ENCODE assay signal across 26 cellular contexts in the genomic region with DNA sequence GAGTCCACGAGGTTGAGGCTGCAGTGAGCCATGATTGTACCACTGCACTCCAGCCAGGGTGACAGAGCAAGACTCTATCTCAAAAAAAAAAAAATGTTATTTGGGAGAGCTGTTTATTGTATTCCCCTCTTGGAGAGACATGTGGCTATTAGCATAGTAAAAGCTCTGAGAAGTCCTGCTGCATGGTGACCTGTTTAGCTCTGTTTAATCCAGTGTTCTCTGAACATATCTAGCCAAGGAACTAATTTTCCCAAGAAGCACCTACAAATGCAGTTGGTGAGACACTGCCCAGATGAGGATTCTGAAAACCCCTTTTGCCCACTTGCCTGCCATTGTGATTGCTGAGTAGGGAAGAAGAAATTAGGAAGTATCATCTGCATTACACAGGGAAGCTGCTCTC. TPM values are rescaled to one million over a fixed set of nuclear protein-coding genes. Genes with fewer than 3 reads are reported as not detected.
"Had no signal": no experiment of that assay in that cellular context is flagged by ENCODE, and none has a peak within 500 bp of the region (broad histone marks: within the 10 kb centered on the region; RNA-seq: fewer than 3 reads in every experiment).

No MANE protein-coding gene starts in this region.

- ATAC-seq: activated CD8-positive, alpha-beta T cell treated with anti-CD3 and anti-CD28 coated beads for 36 hours; activated naive CD8-positive, alpha-beta T cell treated with anti-CD3 and anti-CD28 coated beads, Interleukin-2, amount 50 U/mL, for 24 hours; activated T-cell treated with anti-CD3 and anti-CD28 coated beads, Interleukin-2, amount 50 U/mL, for 4 hours; activated T-helper 17 cell treated with anti-CD3 and anti-CD28 coated beads, Interleukin-2, amount 50 U/mL, for 72 hours; lower lobe of right lung; mucosa of descending colon; natural killer cell treated with Interleukin-12 subunit alpha and Interleukin-12 subunit beta and Interleukin-15 and Interleukin-18, amount 100 ng/mL, for 72 hours; right lobe of liver; stimulated activated naive CD8-positive, alpha-beta T cell treated with anti-CD3 and anti-CD28 coated beads, Interleukin-15, Interleukin-2, amounts not matched to agents 100 U/mL and 50 U/mL, for 24 hours had no signal

- DNase-seq: activated B cell treated with CpG ODN at 0.5 μM for 24 hours; activated CD4-positive, alpha-beta T cell treated with anti-CD3 and anti-CD28 coated beads, Interleukin-2, amount 50 U/mL, for 1 hour; activated CD8-positive, alpha-beta T cell treated with anti-CD3 and anti-CD28 coated beads for 36 hours; activated naive CD8-positive, alpha-beta T cell treated with anti-CD3 and anti-CD28 coated beads, Interleukin-2, amount 50 U/mL, for 24 hours; activated T-cell treated with anti-CD3 and anti-CD28 coated beads, Interleukin-2, amount 50 U/mL, for 4 hours; amygdala; endodermal cell; esophagus squamous epithelium; foreskin melanocyte; glutamatergic neuron; hippocampal formation; kidney; lower lobe of right lung; mesendoderm; mucosa of descending colon; posterior cingulate gyrus; right lobe of liver; stimulated activated CD4-positive, alpha-beta T cell treated with anti-CD3 and anti-CD28 coated beads, Interleukin-12 subunit alpha, Interleukin-12 subunit beta, amount 100 ng/mL, for 4 hours; stimulated activated CD4-positive, alpha-beta T cell treated with anti-CD3 and anti-CD28 coated beads, Interleukin-4, amount 100 ng/mL, for 1 hour; stimulated activated naive CD8-positive, alpha-beta T cell treated with anti-CD3 and anti-CD28 coated beads, Interleukin-15, Interleukin-2, amounts not matched to agents 100 U/mL and 50 U/mL, for 24 hours; substantia nigra; T-helper 2 cell; upper lobe of left lung had no signal

- H3K27ac ChIP-seq: right lobe of liver had no signal

- FAIRE-seq: kidney had no signal

- H3K36me3 ChIP-seq: breast epithelium, right lobe of liver had no signal

- H3K27me3 ChIP-seq: breast epithelium, esophagus squamous epithelium, right lobe of liver, upper lobe of left lung had no signal

- H3K4me3 ChIP-seq: breast epithelium, esophagus squamous epithelium, lower lobe of right lung, mucosa of descending colon, right lobe of liver, upper lobe of left lung had no signal

- H3K9me3 ChIP-seq: breast epithelium, esophagus squamous epithelium, lower lobe of right lung, mucosa of descending colon, right lobe of liver, upper lobe of left lung had no signal

- H3K4me1 ChIP-seq: breast epithelium had no signal

RNA-seq across cellular contexts. Expression of gene TIMP3, which starts 15.6 kb away (rescaled TPM):
- total RNA-seq: activated B cell treated with CpG ODN at 0.5 μM for 24 hours; activated T-helper 17 cell treated with anti-CD3 and anti-CD28 coated beads, Interleukin-2, amount 50 U/mL, for 72 hours; natural killer cell treated with Interleukin-12 subunit alpha and Interleukin-12 subunit beta and Interleukin-15 and Interleukin-18, amount 100 ng/mL, for 72 hours had no signal
